In the genomic region with DNA sequence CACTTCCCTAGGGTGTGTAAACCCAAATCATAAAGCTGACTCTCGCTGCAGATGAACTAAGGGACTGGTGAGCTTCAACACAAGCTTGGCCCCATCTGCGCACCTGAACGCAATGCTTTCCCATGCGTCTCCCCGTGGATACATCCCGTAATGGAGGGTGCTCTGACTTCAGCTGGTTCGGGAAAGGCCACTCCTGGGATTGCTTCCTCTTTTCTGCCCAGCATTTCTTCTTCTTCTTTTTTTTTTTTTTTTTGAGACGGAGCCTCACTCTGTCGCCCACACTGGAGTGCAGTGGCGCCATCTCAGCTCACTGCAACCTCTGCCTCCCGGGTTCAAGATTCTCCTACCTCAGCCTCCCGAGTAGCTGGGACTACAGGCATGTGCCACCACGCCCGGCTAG, we compare ENCODE assay signal across 1 cellular context. TPM values are rescaled to one million over a fixed set of nuclear protein-coding genes. Genes with fewer than 3 reads are reported as not detected.
"Had no signal": no experiment of that assay in that cellular context is flagged by ENCODE, and none has a peak within 500 bp of the region (broad histone marks: within the 10 kb centered on the region; RNA-seq: fewer than 3 reads in every experiment).

No MANE protein-coding gene starts in this region.

RNA-seq across cellular contexts. Expression of a gene that starts 40.9 kb away (rescaled TPM):
- total RNA-seq: activated CD4-positive, alpha-beta T cell treated with anti-CD3 and anti-CD28 coated beads, Interleukin-2, amount 10 ng/mL, durations not matched to agents 24 days and 14 days had no signal
